ENCODE assay signal across 8 cellular contexts in the genomic region with DNA sequence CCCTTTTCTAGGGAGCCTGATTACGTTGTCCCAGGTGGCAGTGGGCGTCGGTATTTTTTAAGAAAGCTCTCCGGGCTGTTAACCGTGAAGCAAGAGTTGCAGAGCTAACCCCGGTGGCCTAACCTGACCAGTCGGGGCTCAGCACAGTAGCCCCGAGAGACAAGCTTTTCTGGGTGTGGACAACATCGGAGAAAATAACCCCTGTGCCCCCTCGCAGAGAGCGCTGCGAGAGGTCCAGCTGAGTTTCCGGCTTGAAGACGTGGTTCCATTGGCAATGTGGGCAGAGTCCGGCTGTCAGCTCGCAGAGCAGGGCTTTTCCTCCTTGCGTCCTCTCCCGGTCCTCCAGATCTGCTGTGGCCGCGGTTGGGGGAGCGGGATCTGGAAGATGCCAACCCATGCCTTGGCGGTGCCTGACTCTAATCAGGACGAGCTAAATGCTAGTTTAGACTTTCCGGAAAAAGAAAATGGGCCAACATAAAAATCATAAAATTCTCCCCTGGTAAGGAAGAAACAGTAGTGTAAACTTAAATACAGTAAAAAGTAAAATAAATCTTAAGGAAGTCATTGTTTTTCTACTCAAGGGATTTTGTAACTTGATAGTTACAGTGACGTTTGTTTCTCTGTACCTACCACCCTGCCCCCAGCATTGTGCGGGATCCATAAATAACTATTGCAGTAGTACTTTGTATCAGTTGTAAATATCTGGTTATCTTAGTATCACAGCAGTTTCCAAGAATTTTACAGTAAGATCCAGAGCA. TPM values are rescaled to one million over a fixed set of nuclear protein-coding genes. Genes with fewer than 3 reads are reported as not detected.
DNase-seq lines count a peak whose midpoint lies in the region; ATAC-seq and TF ChIP-seq lines count a peak whose summit lies in the region.

No MANE protein-coding gene starts in this region.

- ATAC-seq in naive thymus-derived CD4-positive, alpha-beta T cell: no peak
- peak; percentile 77 for ATAC-seq in aorta (ENCODE audit: low FRiP score)

- POLR2A ChIA-PET in activated CD4-positive, alpha-beta T cell treated with anti-CD3 and anti-CD28 coated beads, Interleukin-2, amount 10 ng/mL, durations not matched to agents 7 days and 5 days (lab: Charles Lee): no interaction called here
- POLR2A ChIA-PET in naive thymus-derived CD4-positive, alpha-beta T cell (lab: Charles Lee): interaction anchor here (0.6 to 1.7 kb wide), 8 partner anchors 19 to 297 kb away, joined by 3 to 7 read pairs (median 4); a partner anchor contains a TSS

- peak overlapping the region; percentile 77 for H3K4me3 Mint-ChIP-seq in activated CD4-positive, alpha-beta T cell treated with anti-CD3 and anti-CD28 coated beads, Interleukin-2, amount 10 ng/mL, durations not matched to agents 7 days and 5 days
- H3K4me3 Mint-ChIP-seq in H9: peak overlapping the region; percentile 81 to 88
- peak overlapping the region; percentile 83 to 96 (median 88) for H3K4me3 Mint-ChIP-seq in naive thymus-derived CD4-positive, alpha-beta T cell

- peak overlapping the region; percentile 90 for H3K4me3 ChIP-seq in WI38 (ENCODE audit: low read depth, low read length)
- H3K4me3 ChIP-seq in fibroblast of mammary gland (ENCODE audit: control insufficient read depth, low read depth, low read length): peak overlapping the region; percentile 92
- H3K4me3 ChIP-seq in naive thymus-derived CD4-positive, alpha-beta T cell (ENCODE audit: low read length): peak overlapping the region; percentile 96
- peak overlapping the region; percentile 71 to 91 for H3K4me3 ChIP-seq in aorta (ENCODE audit: low read length in 2 of 2)

- H3K27ac ChIP-seq in H9 (ENCODE audit: insufficient read length, low read depth, low read length) (no peak overlapping the region), KOPT-K1 (ENCODE audit: low read depth, low read length, poor library complexity, severe bottlenecking) (peak overlapping the region; percentile 38), aorta (ENCODE audit: low read depth in 1 of 2, low read length in 2 of 2) (peak overlapping the region in 1 of 2 donors; percentile 55)
- peak overlapping the region; percentile 68 for H3K27ac ChIP-seq in naive thymus-derived CD4-positive, alpha-beta T cell (ENCODE audit: low read depth, low read length)

- H3K4me2 ChIP-seq in H9 (ENCODE audit: insufficient read depth, insufficient read length, low read length): peak overlapping the region; percentile 63

- CTCF ChIA-PET in activated CD4-positive, alpha-beta T cell treated with anti-CD3 and anti-CD28 coated beads, Interleukin-2, amount 10 ng/mL, durations not matched to agents 7 days and 5 days (lab: Charles Lee): interaction anchor here (0.7 to 2.7 kb wide), 6 partner anchors 9 to 297 kb away, joined by 3 to 7 read pairs (median 4); a partner anchor contains a TSS
- CTCF ChIA-PET in naive thymus-derived CD4-positive, alpha-beta T cell (lab: Charles Lee): interaction anchor here (1.0 to 1.5 kb wide), 2 partner anchors 27 to 297 kb away, joined by 3 to 7 read pairs; a partner anchor contains a TSS

- H2BK12ac ChIP-seq in H9 (ENCODE audit: insufficient read length, low read depth, low read length): no peak overlapping the region

- no peak overlapping the region for H2BK120ac ChIP-seq in H9 (ENCODE audit: low read depth, low read length, poor library complexity, severe bottlenecking)

- no peak for DNase-seq in activated CD4-positive, alpha-beta T cell treated with anti-CD3 and anti-CD28 coated beads, Interleukin-2, amount 10 ng/mL, durations not matched to agents 7 days and 5 days
- no peak for DNase-seq in activated CD4-positive, alpha-beta T cell treated with anti-CD3 and anti-CD28 coated beads, Interleukin-2, amount 50 U/mL, for 48 hours
- DNase-seq in H9: no peak
- DNase-seq in fibroblast of mammary gland (ENCODE audit: low read depth): peak; percentile 46
- no peak for DNase-seq in naive thymus-derived CD4-positive, alpha-beta T cell
- DNase-seq in aorta: peak; percentile 66 to 84

- no CpG with 5 or more reads among the region's 26 CpGs for WGBS in H9 (ENCODE audit: extremely low coverage, insufficient read length, low lambda C conversion rate)
- WGBS in aorta, 2 donors: 2% methylated on average over 26 of the region's 26 CpGs

- no peak overlapping the region for H2AK5ac ChIP-seq in H9 (ENCODE audit: insufficient read length, low read length)

- H2AFZ ChIP-seq in H9 (ENCODE audit: low read length): no peak overlapping the region

- no peaks in the 10 kb centered on the region for H3K27me3 Mint-ChIP-seq in activated CD4-positive, alpha-beta T cell treated with anti-CD3 and anti-CD28 coated beads, Interleukin-2, amount 10 ng/mL, durations not matched to agents 7 days and 5 days
- no peaks in the 10 kb centered on the region for H3K27me3 Mint-ChIP-seq in H9 (ENCODE audit: low read depth)
- peaks cover 0 to 4% (median 0%) of the 10 kb centered on the region in 5 donors for H3K27me3 Mint-ChIP-seq in naive thymus-derived CD4-positive, alpha-beta T cell

- H3K9me3 Mint-ChIP-seq in activated CD4-positive, alpha-beta T cell treated with anti-CD3 and anti-CD28 coated beads, Interleukin-2, amount 10 ng/mL, durations not matched to agents 7 days and 5 days: no peaks in the 10 kb centered on the region
- H3K9me3 Mint-ChIP-seq in H9: no peaks in the 10 kb centered on the region
- no peaks in the 10 kb centered on the region for H3K9me3 Mint-ChIP-seq in naive thymus-derived CD4-positive, alpha-beta T cell

- peaks cover 11% of the 10 kb centered on the region; the same call in 1 of the 2 replicates for H3K79me2 ChIP-seq in H9 (ENCODE audit: insufficient read depth, low read length)

- no peak overlapping the region for H3K56ac ChIP-seq in H9 (ENCODE audit: insufficient read length, low read depth, low read length)

- peak overlapping the region; percentile 79 for H3K27ac Mint-ChIP-seq in activated CD4-positive, alpha-beta T cell treated with anti-CD3 and anti-CD28 coated beads, Interleukin-2, amount 10 ng/mL, durations not matched to agents 7 days and 5 days
- peak overlapping the region; percentile 94 to 97 (median 95) for H3K27ac Mint-ChIP-seq in H9
- H3K27ac Mint-ChIP-seq in naive thymus-derived CD4-positive, alpha-beta T cell: peak overlapping the region; percentile 40 to 92 (median 84)

- no peaks in the 10 kb centered on the region for H3K79me1 ChIP-seq in H9 (ENCODE audit: insufficient read depth, low read depth, low read length, poor library complexity, severe bottlenecking)

- no peak overlapping the region for H3K23ac ChIP-seq in H9 (ENCODE audit: insufficient read length, low read depth, low read length)

- H4K20me1 ChIP-seq in H9 (ENCODE audit: control insufficient read depth, insufficient read depth, insufficient read length): no peaks in the 10 kb centered on the region

- peak overlapping the region; percentile 21 for H3K9ac ChIP-seq in H9 (ENCODE audit: extremely low read depth, insufficient read length, low read length)

- H4K8ac ChIP-seq in H9 (replicated peaks; ENCODE audit: insufficient read length, low read depth, low read length): no peak overlapping the region

- intact Hi-C loops in naive thymus-derived CD4-positive, alpha-beta T cell (cut with micrococcal nuclease): loop anchor here (1.0 kb wide), 4 partner anchors 85 to 297 kb away; a partner anchor contains a TSS
- intact Hi-C loops in aorta (cut with DNase I): no loop called here

- H4K91ac ChIP-seq in H9 (ENCODE audit: insufficient read length, low read depth, low read length): no peak overlapping the region

- H3T11ph ChIP-seq in H9 (ENCODE audit: low read length): no peak overlapping the region

- H3K4ac ChIP-seq in H9 (ENCODE audit: low read depth, low read length): no peak overlapping the region

- no peak overlapping the region for H3K18ac ChIP-seq in H9 (ENCODE audit: insufficient read length, low read depth, low read length)

- no peaks in the 10 kb centered on the region for H3K36me3 ChIP-seq in KOPT-K1 (ENCODE audit: insufficient read depth, low read length)
- H3K36me3 ChIP-seq in naive thymus-derived CD4-positive, alpha-beta T cell (ENCODE audit: control insufficient read depth in 2 of 3, insufficient read depth in 3 of 3, low read length in 3 of 3): no peaks in the 10 kb centered on the region
- no peaks in the 10 kb centered on the region for H3K36me3 ChIP-seq in aorta (ENCODE audit: control insufficient read depth in 1 of 2, insufficient read depth in 2 of 2, low read length in 1 of 2)

- H3K4me1 Mint-ChIP-seq in activated CD4-positive, alpha-beta T cell treated with anti-CD3 and anti-CD28 coated beads, Interleukin-2, amount 10 ng/mL, durations not matched to agents 7 days and 5 days: peaks cover 22% of the 10 kb centered on the region
- peaks cover 12 to 14% of the 10 kb centered on the region in 2 experiments for H3K4me1 Mint-ChIP-seq in H9
- H3K4me1 Mint-ChIP-seq in naive thymus-derived CD4-positive, alpha-beta T cell: peaks cover 12 to 39% (median 30%) of the 10 kb centered on the region in 7 donors

- H3K4me1 ChIP-seq in H9 (ENCODE audit: insufficient read depth, low read length): no peaks in the 10 kb centered on the region
- H3K4me1 ChIP-seq in naive thymus-derived CD4-positive, alpha-beta T cell (ENCODE audit: control insufficient read depth in 2 of 2, insufficient read depth in 2 of 2, low read length in 2 of 2): peaks cover 10 to 14% of the 10 kb centered on the region in 2 donors
- no peaks in the 10 kb centered on the region for H3K4me1 ChIP-seq in aorta (ENCODE audit: control insufficient read depth in 1 of 2, insufficient read depth in 2 of 2, low read length in 2 of 2)

- no peak overlapping the region for H2BK20ac ChIP-seq in H9 (ENCODE audit: low read depth, low read length, poor library complexity, severe bottlenecking)

- H2BK5ac ChIP-seq in H9 (ENCODE audit: insufficient read length, low read length): no peak overlapping the region

- no peak overlapping the region for H2BK15ac ChIP-seq in H9 (ENCODE audit: low read depth, low read length)

- H3K27me3 ChIP-seq in H9 (ENCODE audit: insufficient read depth, low read length) (no peaks in the 10 kb centered on the region), aorta (ENCODE audit: control insufficient read depth in 1 of 2, insufficient read depth in 2 of 2, low read length in 1 of 2) (no peaks in the 10 kb centered on the region)
- no peaks in the 10 kb centered on the region for H3K27me3 ChIP-seq in naive thymus-derived CD4-positive, alpha-beta T cell (ENCODE audit: control insufficient read depth in 2 of 2, insufficient read depth in 2 of 2, low read length in 2 of 2)

- TF ChIP-seq CTCF in H9 (conservative IDR thresholded peaks at IDR 0.05) (no peak), WI38 (IDR thresholded peaks at IDR 0.05; ENCODE audit: low read depth, low read length) (no peak), fibroblast of mammary gland (conservative IDR thresholded peaks at IDR 0.05; ENCODE audit: control insufficient read depth, insufficient read depth, low read depth, low read length) (no peak)

- H3K36me3 Mint-ChIP-seq in activated CD4-positive, alpha-beta T cell treated with anti-CD3 and anti-CD28 coated beads, Interleukin-2, amount 10 ng/mL, durations not matched to agents 7 days and 5 days (ENCODE audit: low read depth): peaks cover 4% of the 10 kb centered on the region
- peaks cover 1 to 14% (median 7%) of the 10 kb centered on the region in 3 experiments; a peak in 6 of 7 replicates for H3K36me3 Mint-ChIP-seq in H9 (ENCODE audit: insufficient read depth in 1 of 3, low read depth in 3 of 3)
- peaks cover 0 to 16% (median 13%) of the 10 kb centered on the region in 5 donors for H3K36me3 Mint-ChIP-seq in naive thymus-derived CD4-positive, alpha-beta T cell

- H3K23me2 ChIP-seq in H9 (ENCODE audit: insufficient read length, low read depth, low read length, poor library complexity, severe bottlenecking): peaks cover 4% of the 10 kb centered on the region

- H3K9me3 ChIP-seq in H9 (ENCODE audit: control insufficient read depth, low read depth, low read length) (no peaks in the 10 kb centered on the region), KOPT-K1 (ENCODE audit: insufficient read depth, low read length, poor library complexity, severe bottlenecking) (no peaks in the 10 kb centered on the region), aorta (ENCODE audit: control insufficient read depth, low read length) (no peaks in the 10 kb centered on the region)
- no peaks in the 10 kb centered on the region for H3K9me3 ChIP-seq in naive thymus-derived CD4-positive, alpha-beta T cell (ENCODE audit: control insufficient read depth in 2 of 3, low read length in 3 of 3)

- H3K14ac ChIP-seq in H9 (ENCODE audit: insufficient read depth, low read length): peak overlapping the region; percentile 9; the same call in 1 of the 2 replicates

- H4K5ac ChIP-seq in H9 (ENCODE audit: insufficient read length, low read depth, low read length): no peak overlapping the region

RNA-seq across cellular contexts. Expression of a gene that starts 0.6 kb away (rescaled TPM):
- total RNA-seq in activated CD4-positive, alpha-beta T cell treated with anti-CD3 and anti-CD28 coated beads, Interleukin-2, amount 10 ng/mL, durations not matched to agents 7 days and 5 days: 10 to 100 TPM; 18.7 TPM
- 39.2 and 47.3 TPM in 2 replicates for total RNA-seq in H9 (2021)
- 10 to 100 TPM; 11.5 to 15.4 (median 14.5) TPM for total RNA-seq in naive thymus-derived CD4-positive, alpha-beta T cell
- polyA plus RNA-seq in naive thymus-derived CD4-positive, alpha-beta T cell: 10 to 100 TPM; 47.8 to 48.4 TPM
- total RNA-seq in aorta: 10 to 100 TPM; 32.4 to 34.5 TPM
- polyA plus RNA-seq in aorta: 10 to 100 TPM; 10.3 to 12.8 TPM

RNA-seq across cellular contexts. Expression of a gene that starts 27.2 kb away (rescaled TPM):
- 10 to 100 TPM; 25.7 to 31.5 TPM for total RNA-seq in activated CD4-positive, alpha-beta T cell treated with anti-CD3 and anti-CD28 coated beads, Interleukin-2, amount 10 ng/mL, durations not matched to agents 7 days and 5 days
- 25.2 and 32.2 TPM in 2 replicates for total RNA-seq in H9 (2021)
- total RNA-seq in naive thymus-derived CD4-positive, alpha-beta T cell: 10 to 100 TPM in 4 of 5 experiments, 1 to 10 TPM in 1; 9.3 to 29.9 (median 23.6) TPM
- polyA plus RNA-seq in naive thymus-derived CD4-positive, alpha-beta T cell: 10 to 100 TPM; 63.1 to 85.8 TPM
- 10 to 100 TPM; 11.1 to 19.3 TPM for total RNA-seq in aorta
- 10 to 100 TPM; 14.2 to 30.1 TPM for polyA plus RNA-seq in aorta

Comparison
In these comparisons a context has a peak if more than half of its experiments do, and no peak if none do; other contexts are left out.
1. DNase-seq: peak in fibroblast of mammary gland (single experiment) and aorta (2 of 2); none in activated CD4-positive, alpha-beta T cell treated with anti-CD3 and anti-CD28 coated beads, Interleukin-2, amount 10 ng/mL, durations not matched to agents 7 days and 5 days (single experiment), activated CD4-positive, alpha-beta T cell treated with anti-CD3 and anti-CD28 coated beads, Interleukin-2, amount 50 U/mL, for 48 hours (0 of 2), H9 (single experiment) and naive thymus-derived CD4-positive, alpha-beta T cell (0 of 9).
2. intact Hi-C loops: an anchor here in naive thymus-derived CD4-positive, alpha-beta T cell (1.0 kb wide); none called in aorta.
3. Peak in every context shown above with its lines, with median percentiles within 50 percentile points of each other: H3K27ac Mint-ChIP-seq, H3K4me3 Mint-ChIP-seq and H3K4me3 ChIP-seq.